25 cellular contexts compared by ENCODE assay signal in genomic region chrX:25737540-25737939, GRCh38.
"Had no signal": no experiment of that assay in that cellular context is flagged by ENCODE, and none has a peak within 500 bp of the region (broad histone marks: within the 10 kb centered on the region; RNA-seq: fewer than 3 reads in every experiment).

No MANE protein-coding gene starts in this region.

- DNase-seq: activated CD4-positive, alpha-beta memory T cell treated with anti-CD3 and anti-CD28 coated beads, Interleukin-2, amount 10 ng/mL, durations not matched to agents 7 days and 5 days; activated CD4-positive, alpha-beta T cell treated with anti-CD3 and anti-CD28 coated beads for 1 hour; activated CD4-positive, alpha-beta T cell treated with anti-CD3 and anti-CD28 coated beads, Interleukin-2, amount 10 ng/mL, durations not matched to agents 7 days and 5 days; activated CD8-positive, alpha-beta memory T cell treated with anti-CD3 and anti-CD28 coated beads, Interleukin-2, amount 50 U/mL, for 48 hours; activated gamma-delta T cell treated with Interleukin-2 at 50 U/mL for 16 hours; activated naive CD4-positive, alpha-beta T cell treated with anti-CD3 and anti-CD28 coated beads, Interleukin-2, amount 50 U/mL, for 16 hours; activated T-cell treated with anti-CD3 and anti-CD28 coated beads, Interleukin-2, amount 50 U/mL, for 4 hours; amniotic stem cell; central memory CD4-positive, alpha-beta T cell; foreskin keratinocyte; heart left ventricle; kidney glomerular epithelial cell; left lung; small intestine; stimulated activated CD4-positive, alpha-beta T cell treated with anti-CD3 and anti-CD28 coated beads, Interleukin-4, amount 100 ng/mL, for 4 hours; stimulated activated CD8-positive, alpha-beta memory T cell treated with anti-CD3 and anti-CD28 coated beads, Interleukin-4, amount 100 ng/mL, for 48 hours; stimulated activated naive CD8-positive, alpha-beta T cell treated with anti-CD3 and anti-CD28 coated beads, Interleukin-15, amount 100 ng/mL, for 72 hours; T-helper 2 cell; thyroid gland; upper lobe of left lung had no signal

- ATAC-seq: activated T-cell treated with anti-CD3 and anti-CD28 coated beads, Interleukin-2, amount 50 U/mL, for 4 hours; activated T-helper 17 cell treated with anti-CD3 and anti-CD28 coated beads, Interleukin-2, amount 50 U/mL, for 72 hours; foreskin keratinocyte; left lung; sciatic nerve; stimulated activated memory B cell treated with anti-CD40 and anti-IgM and Interleukin-4, amounts not matched to agents 10 μg/mL and 1 μg/mL and 100 μg/mL, for 72 hours; stimulated activated naive CD8-positive, alpha-beta T cell treated with anti-CD3 and anti-CD28 coated beads, Interleukin-15, amount 100 ng/mL, for 72 hours; WTC11 had no signal

- H3K9me3 ChIP-seq: heart left ventricle, left lung, thyroid gland, upper lobe of left lung, vagina had no signal

- H3K36me3 ChIP-seq: heart left ventricle, left lung, thyroid gland, upper lobe of left lung, vagina had no signal

- H3K27ac ChIP-seq: foreskin keratinocyte, left lung, thyroid gland, upper lobe of left lung, vagina had no signal

- H3K4me3 ChIP-seq: heart left ventricle, left lung, thyroid gland, upper lobe of left lung, vagina had no signal

- H3K27me3 ChIP-seq: foreskin keratinocyte, heart left ventricle, left lung, thyroid gland, upper lobe of left lung, vagina had no signal
